ENCODE assay signal across 15 cellular contexts in genomic region chr7:128591705-128592104, GRCh38.
"Had no signal": no experiment of that assay in that cellular context is flagged by ENCODE, and none has a peak within 500 bp of the region (broad histone marks: within the 10 kb centered on the region; RNA-seq: fewer than 3 reads in every experiment).

No MANE protein-coding gene starts in this region.

- H3K27me3 ChIP-seq: brain microvascular endothelial cell, esophagus squamous epithelium, thyroid gland had no signal

- H3K27ac ChIP-seq: brain microvascular endothelial cell, esophagus squamous epithelium, parathyroid adenoma, thyroid gland had no signal

- H3K4me3 ChIP-seq: esophagus squamous epithelium, thyroid gland had no signal

- ATAC-seq: activated CD4-positive, CD25-positive, alpha-beta regulatory T cell treated with anti-CD3 and anti-CD28 coated beads, Interleukin-2, amount 50 U/mL, for 24 hours; activated CD8-positive, alpha-beta T cell treated with anti-CD3 and anti-CD28 coated beads, Interleukin-2, amount 10 ng/mL, durations not matched to agents 7 days and 5 days; natural killer cell treated with Interleukin-12 subunit alpha and Interleukin-12 subunit beta and Interleukin-15 and Interleukin-18, amount 100 ng/mL, for 72 hours had no signal

- H3K9me3 ChIP-seq: esophagus squamous epithelium, thyroid gland had no signal

- DNase-seq: activated CD4-positive, alpha-beta T cell treated with anti-CD3 and anti-CD28 coated beads, Interleukin-2, amount 10 ng/mL, durations not matched to agents 7 days and 5 days; activated CD8-positive, alpha-beta T cell treated with anti-CD3 and anti-CD28 coated beads, Interleukin-2, amount 10 ng/mL, durations not matched to agents 7 days and 5 days; activated naive CD4-positive, alpha-beta T cell treated with Interleukin-2 at 50 U/mL for 16 hours; activated T-cell treated with anti-CD3 and anti-CD28 coated beads, Interleukin-2, amount 50 U/mL, for 24 hours; brain microvascular endothelial cell; effector CD8-positive, alpha-beta T cell; esophagus squamous epithelium; mesendoderm; retina; stimulated activated CD8-positive, alpha-beta memory T cell treated with anti-CD3 and anti-CD28 coated beads, Interleukin-4, amount 100 ng/mL, for 48 hours; stimulated activated naive CD4-positive, alpha-beta T cell; thyroid gland had no signal

- H3K4me1 ChIP-seq: esophagus squamous epithelium, parathyroid adenoma, thyroid gland had no signal
